Comparison of ENCODE assay signal across 27 cellular contexts in genomic region chr11:30826911-30827310, GRCh38.
"Had no signal": no experiment of that assay in that cellular context is flagged by ENCODE, and none has a peak within 500 bp of the region (broad histone marks: within the 10 kb centered on the region; RNA-seq: fewer than 3 reads in every experiment).

No MANE protein-coding gene starts in this region.

- H3K4me1 Mint-ChIP-seq: activated CD4-positive, alpha-beta memory T cell treated with anti-CD3 and anti-CD28 coated beads, Interleukin-2, amount 10 ng/mL, durations not matched to agents 7 days and 5 days; activated CD4-positive, alpha-beta T cell treated with anti-CD3 and anti-CD28 coated beads, Interleukin-2, amount 10 ng/mL, durations not matched to agents 7 days and 5 days; activated naive CD4-positive, alpha-beta T cell treated with anti-CD3 and anti-CD28 coated beads, Interleukin-2, amount 10 ng/mL, durations not matched to agents 7 days and 5 days; activated naive CD8-positive, alpha-beta T cell treated with anti-CD3 and anti-CD28 coated beads, Interleukin-2, amount 10 ng/mL, durations not matched to agents 7 days and 5 days had no signal

- H3K27ac ChIP-seq: breast epithelium, epithelial cell of prostate, esophagus squamous epithelium, gastroesophageal sphincter had no signal

- ATAC-seq: activated naive CD4-positive, alpha-beta T cell treated with anti-CD3 and anti-CD28 coated beads, Interleukin-2, amount 50 U/mL, for 72 hours; activated T-cell treated with anti-CD3 and anti-CD28 coated beads, Interleukin-2, amount 50 U/mL, for 72 hours; effector memory CD8-positive, alpha-beta T cell; gastroesophageal sphincter had no signal

- H3K9me3 ChIP-seq: breast epithelium, esophagus squamous epithelium, gastroesophageal sphincter had no signal

- H3K9me3 Mint-ChIP-seq: activated CD4-positive, alpha-beta memory T cell treated with anti-CD3 and anti-CD28 coated beads, Interleukin-2, amount 10 ng/mL, durations not matched to agents 7 days and 5 days; activated CD4-positive, alpha-beta T cell treated with anti-CD3 and anti-CD28 coated beads, Interleukin-2, amount 10 ng/mL, durations not matched to agents 7 days and 5 days; activated naive CD8-positive, alpha-beta T cell treated with anti-CD3 and anti-CD28 coated beads, Interleukin-2, amount 10 ng/mL, durations not matched to agents 7 days and 5 days; activated T-cell treated with anti-CD3 and anti-CD28 coated beads, Interleukin-2, amount 50 U/mL, for 24 hours; brain had no signal

- H3K4me3 Mint-ChIP-seq: activated CD4-positive, alpha-beta memory T cell treated with anti-CD3 and anti-CD28 coated beads, Interleukin-2, amount 10 ng/mL, durations not matched to agents 7 days and 5 days; activated CD4-positive, alpha-beta T cell treated with anti-CD3 and anti-CD28 coated beads, Interleukin-2, amount 10 ng/mL, durations not matched to agents 7 days and 5 days; activated naive CD4-positive, alpha-beta T cell treated with anti-CD3 and anti-CD28 coated beads, Interleukin-2, amount 10 ng/mL, durations not matched to agents 7 days and 5 days; activated naive CD8-positive, alpha-beta T cell treated with anti-CD3 and anti-CD28 coated beads, Interleukin-2, amount 10 ng/mL, durations not matched to agents 7 days and 5 days; activated T-cell treated with anti-CD3 and anti-CD28 coated beads, Interleukin-2, amount 50 U/mL, for 24 hours; activated T-cell treated with anti-CD3 and anti-CD28 coated beads, Interleukin-2, amount 50 U/mL, for 72 hours; brain; effector memory CD8-positive, alpha-beta T cell had no signal

- H3K4me1 ChIP-seq: esophagus squamous epithelium, gastroesophageal sphincter had no signal

- H3K27me3 Mint-ChIP-seq: activated CD4-positive, alpha-beta memory T cell treated with anti-CD3 and anti-CD28 coated beads, Interleukin-2, amount 10 ng/mL, durations not matched to agents 7 days and 5 days; activated CD4-positive, alpha-beta T cell treated with anti-CD3 and anti-CD28 coated beads, Interleukin-2, amount 10 ng/mL, durations not matched to agents 7 days and 5 days; activated naive CD4-positive, alpha-beta T cell treated with anti-CD3 and anti-CD28 coated beads, Interleukin-2, amount 10 ng/mL, durations not matched to agents 7 days and 5 days; activated naive CD8-positive, alpha-beta T cell treated with anti-CD3 and anti-CD28 coated beads, Interleukin-2, amount 10 ng/mL, durations not matched to agents 7 days and 5 days; effector memory CD8-positive, alpha-beta T cell had no signal

- DNase-seq: activated CD4-positive, alpha-beta memory T cell treated with anti-CD3 and anti-CD28 coated beads, Interleukin-2, amount 10 ng/mL, durations not matched to agents 7 days and 5 days; activated CD4-positive, alpha-beta T cell treated with anti-CD3 and anti-CD28 coated beads for 1 hour; activated CD4-positive, alpha-beta T cell treated with anti-CD3 and anti-CD28 coated beads for 4 hours; activated CD4-positive, alpha-beta T cell treated with anti-CD3 and anti-CD28 coated beads, Interleukin-2, amount 10 ng/mL, durations not matched to agents 7 days and 5 days; activated CD4-positive, alpha-beta T cell treated with anti-CD3 and anti-CD28 coated beads, Interleukin-2, amount 50 U/mL, for 4 hours; activated CD8-positive, alpha-beta memory T cell treated with anti-CD3 and anti-CD28 coated beads, Interleukin-2, amount 50 U/mL, for 48 hours; activated gamma-delta T cell; activated naive CD4-positive, alpha-beta T cell; activated naive CD4-positive, alpha-beta T cell treated with anti-CD3 and anti-CD28 coated beads, Interleukin-2, amount 10 ng/mL, durations not matched to agents 7 days and 5 days; activated naive CD8-positive, alpha-beta T cell treated with anti-CD3 and anti-CD28 coated beads, Interleukin-2, amount 10 ng/mL, durations not matched to agents 7 days and 5 days; activated T-cell treated with anti-CD3 and anti-CD28 coated beads for 4 hours; activated T-cell treated with anti-CD3 and anti-CD28 coated beads, Interleukin-2, amount 50 U/mL, for 24 hours; activated T-cell treated with anti-CD3 and anti-CD28 coated beads, Interleukin-2, amount 50 U/mL, for 72 hours; caudate nucleus; cortex of kidney; dermis blood vessel endothelial cell; effector CD4-positive, alpha-beta T cell; effector memory CD8-positive, alpha-beta T cell; esophagus squamous epithelium; foreskin melanocyte; head of caudate nucleus; T-helper 2 cell had no signal

- H3K27ac Mint-ChIP-seq: activated CD4-positive, alpha-beta memory T cell treated with anti-CD3 and anti-CD28 coated beads, Interleukin-2, amount 10 ng/mL, durations not matched to agents 7 days and 5 days; activated CD4-positive, alpha-beta T cell treated with anti-CD3 and anti-CD28 coated beads, Interleukin-2, amount 10 ng/mL, durations not matched to agents 7 days and 5 days; activated naive CD4-positive, alpha-beta T cell treated with anti-CD3 and anti-CD28 coated beads, Interleukin-2, amount 10 ng/mL, durations not matched to agents 7 days and 5 days; activated naive CD4-positive, alpha-beta T cell treated with anti-CD3 and anti-CD28 coated beads, Interleukin-2, amount 50 U/mL, for 72 hours; activated naive CD8-positive, alpha-beta T cell treated with anti-CD3 and anti-CD28 coated beads, Interleukin-2, amount 10 ng/mL, durations not matched to agents 7 days and 5 days; activated T-cell treated with anti-CD3 and anti-CD28 coated beads, Interleukin-2, amount 50 U/mL, for 24 hours; activated T-cell treated with anti-CD3 and anti-CD28 coated beads, Interleukin-2, amount 50 U/mL, for 72 hours; effector memory CD8-positive, alpha-beta T cell had no signal

- H3K36me3 Mint-ChIP-seq: activated naive CD4-positive, alpha-beta T cell treated with anti-CD3 and anti-CD28 coated beads, Interleukin-2, amount 10 ng/mL, durations not matched to agents 7 days and 5 days; activated naive CD4-positive, alpha-beta T cell treated with anti-CD3 and anti-CD28 coated beads, Interleukin-2, amount 50 U/mL, for 72 hours; activated naive CD8-positive, alpha-beta T cell treated with anti-CD3 and anti-CD28 coated beads, Interleukin-2, amount 10 ng/mL, durations not matched to agents 7 days and 5 days; brain had no signal

- H3K36me3 ChIP-seq: breast epithelium, esophagus squamous epithelium, gastroesophageal sphincter had no signal

- H3K4me3 ChIP-seq: breast epithelium, esophagus squamous epithelium, gastroesophageal sphincter had no signal

- H3K27me3 ChIP-seq: breast epithelium, esophagus squamous epithelium, gastroesophageal sphincter had no signal
